ENCODE assay signal across 8 cellular contexts in genomic region chr19:58305932-58306323, GRCh38. TPM values are rescaled to one million over a fixed set of nuclear protein-coding genes. Genes with fewer than 3 reads are reported as not detected.
DNase-seq lines count a peak whose midpoint lies in the region; ATAC-seq and TF ChIP-seq lines count a peak whose summit lies in the region.

No MANE protein-coding gene starts in this region.

- H3K27me3 Mint-ChIP-seq in activated CD8-positive, alpha-beta T cell treated with anti-CD3 and anti-CD28 coated beads for 36 hours: no peaks in the 10 kb centered on the region

- peak; percentile 61 for DNase-seq in activated effector memory CD4-positive, alpha-beta T cell treated with anti-CD3 and anti-CD28 coated beads, Interleukin-2, amount 50 U/mL, for 16 hours
- no peak for DNase-seq in activated effector memory CD4-positive, alpha-beta T cell treated with Interleukin-2 at 50 U/mL for 16 hours
- peak; percentile 12 for DNase-seq in activated CD8-positive, alpha-beta T cell treated with anti-CD3 and anti-CD28 coated beads for 36 hours
- DNase-seq in suprapubic skin (ENCODE audit: low spot score in 2 of 2): no peak
- DNase-seq in activated CD4-positive, alpha-beta T cell treated with anti-CD3 and anti-CD28 coated beads, Interleukin-2, amount 50 U/mL, for 1 hour: no peak
- no peak for DNase-seq in H4 (ENCODE audit: low spot score)
- no peak for DNase-seq in effector CD4-positive, alpha-beta T cell

- TF ChIP-seq EP300 in suprapubic skin (IDR thresholded peaks at IDR 0.05): no peak

- WGBS in suprapubic skin: 78% methylated on average over 12 of the region's 12 CpGs

- intact Hi-C loops in activated CD8-positive, alpha-beta T cell treated with anti-CD3 and anti-CD28 coated beads for 36 hours (cut with micrococcal nuclease): loop anchor here (5.0 kb wide), 1 partner anchor 81 kb away; the partner anchor contains the start of gene RPS5

- no peaks in the 10 kb centered on the region for H3K27me3 ChIP-seq in iPS-20b (ENCODE audit: insufficient read depth, low read length)
- no peaks in the 10 kb centered on the region for H3K27me3 ChIP-seq in suprapubic skin

- peaks cover 40% of the 10 kb centered on the region for H3K4me1 Mint-ChIP-seq in activated CD8-positive, alpha-beta T cell treated with anti-CD3 and anti-CD28 coated beads for 36 hours (ENCODE audit: low read depth)

- H3K4me3 ChIP-seq in iPS-20b (ENCODE audit: low read length): peak overlapping the region; percentile 90
- H3K4me3 ChIP-seq in suprapubic skin: peak overlapping the region; percentile 86

- H3K9ac ChIP-seq in iPS-20b (ENCODE audit: low read depth, low read length): peak overlapping the region; percentile 81

- no peak for TF ChIP-seq CTCF in activated CD8-positive, alpha-beta T cell treated with anti-CD3 and anti-CD28 coated beads for 36 hours (IDR thresholded peaks at IDR 0.05)
- no peak for TF ChIP-seq CTCF in suprapubic skin (IDR thresholded peaks at IDR 0.05)

- POLR2A ChIA-PET in activated CD8-positive, alpha-beta T cell treated with anti-CD3 and anti-CD28 coated beads for 36 hours (lab: Charles Lee): interaction anchor here (0.8 to 2.3 kb wide), 5 partner anchors 8 to 56 kb away, joined by 4 to 6 read pairs (median 5); no protein-coding TSS in a partner anchor

- peaks cover 72% of the 10 kb centered on the region for H3K36me3 Mint-ChIP-seq in activated CD8-positive, alpha-beta T cell treated with anti-CD3 and anti-CD28 coated beads for 36 hours (ENCODE audit: low read depth)

- TF ChIP-seq POLR2A in suprapubic skin (IDR thresholded peaks at IDR 0.05): no peak

- no peak for ATAC-seq in activated CD8-positive, alpha-beta T cell treated with anti-CD3 and anti-CD28 coated beads for 36 hours

- H3K27ac ChIP-seq in iPS-20b (ENCODE audit: low read length): no peak overlapping the region
- peak overlapping the region; percentile 86 for H3K27ac ChIP-seq in suprapubic skin

- CTCF ChIA-PET in activated CD8-positive, alpha-beta T cell treated with anti-CD3 and anti-CD28 coated beads for 36 hours (lab: Charles Lee): interaction anchor here (0.9 to 1.2 kb wide), 3 partner anchors 58 to 214 kb away, joined by 3 to 5 read pairs (median 4); partner anchors contain the start of gene ZBTB45

- H3K9me3 ChIP-seq in iPS-20b (ENCODE audit: insufficient read depth, low read depth, low read length) (no peaks in the 10 kb centered on the region), suprapubic skin (no peaks in the 10 kb centered on the region)

- H3K4me3 Mint-ChIP-seq in activated CD8-positive, alpha-beta T cell treated with anti-CD3 and anti-CD28 coated beads for 36 hours: peak overlapping the region; percentile 84

- H3K4me1 ChIP-seq in iPS-20b (ENCODE audit: insufficient read depth, low read length) (peaks cover 5% of the 10 kb centered on the region; the same call in 1 of the 2 replicates), suprapubic skin (peaks cover 24% of the 10 kb centered on the region)

- H3K9me3 Mint-ChIP-seq in activated CD8-positive, alpha-beta T cell treated with anti-CD3 and anti-CD28 coated beads for 36 hours: peaks cover 3% of the 10 kb centered on the region

- H3K36me3 ChIP-seq in iPS-20b (ENCODE audit: insufficient read depth, low read depth, low read length) (peaks cover 55% of the 10 kb centered on the region), suprapubic skin (peaks cover 31% of the 10 kb centered on the region)

- peak overlapping the region; percentile 95 for H3K27ac Mint-ChIP-seq in activated CD8-positive, alpha-beta T cell treated with anti-CD3 and anti-CD28 coated beads for 36 hours

RNA-seq across cellular contexts. Expression of gene ERVK3-1, which starts 0.8 kb away (rescaled TPM):
- total RNA-seq in activated CD8-positive, alpha-beta T cell treated with anti-CD3 and anti-CD28 coated beads for 36 hours: 10 to 100 TPM; 40.6 to 43.0 TPM
- 10 to 100 TPM; 36.9 to 70.3 (median 42.1) TPM for total RNA-seq in suprapubic skin
- total RNA-seq in H4 (2014; rRNA removed; shearing (Covaris generic)): 96.6 and 120 TPM in 2 replicates

RNA-seq across cellular contexts. Expression of gene ZSCAN22, which starts 20.9 kb away (rescaled TPM):
- 1 to 10 TPM; 2.6 to 2.9 TPM for total RNA-seq in activated CD8-positive, alpha-beta T cell treated with anti-CD3 and anti-CD28 coated beads for 36 hours
- total RNA-seq in suprapubic skin: 1 to 10 TPM; 4.3 to 7.6 (median 5.6) TPM
- total RNA-seq in H4 (2014; rRNA removed; shearing (Covaris generic)): 2.6 and 2.8 TPM in 2 replicates

RNA-seq across cellular contexts. Expression of gene ZNF8, which starts 27.2 kb away (rescaled TPM):
- 1 to 10 TPM; 5.2 to 5.8 TPM for total RNA-seq in activated CD8-positive, alpha-beta T cell treated with anti-CD3 and anti-CD28 coated beads for 36 hours
- 10 to 100 TPM in 1 of 4 donors, 1 to 10 TPM in 3; 8.3 to 15.6 (median 8.7) TPM for total RNA-seq in suprapubic skin
- 3.1 and 4.3 TPM in 2 replicates for total RNA-seq in H4 (2014; rRNA removed; shearing (Covaris generic))

RNA-seq across cellular contexts. Expression of gene A1BG, which starts 47.4 kb away (rescaled TPM):
- 10 to 100 TPM; 35.2 to 36.2 TPM for total RNA-seq in activated CD8-positive, alpha-beta T cell treated with anti-CD3 and anti-CD28 coated beads for 36 hours
- 10 to 100 TPM in 2 of 4 donors, 1 to 10 TPM in 2; 1.0 to 14.9 (median 8.1) TPM for total RNA-seq in suprapubic skin
- total RNA-seq in H4 (2014; rRNA removed; shearing (Covaris generic)): 24.5 and 31.5 TPM in 2 replicates

RNA-seq across cellular contexts. Expression of gene ZNF497, which starts 56.6 kb away (rescaled TPM):
- total RNA-seq in activated CD8-positive, alpha-beta T cell treated with anti-CD3 and anti-CD28 coated beads for 36 hours: 1 to 10 TPM; 1.3 to 1.6 TPM
- total RNA-seq in suprapubic skin: 1 to 10 TPM; 2.4 to 4.8 (median 3.4) TPM
- total RNA-seq in H4 (2014; rRNA removed; shearing (Covaris generic)): 1.6 and 5.1 TPM in 2 replicates

Comparison
In these comparisons a context has a peak if more than half of its experiments do, and no peak if none do; other contexts are left out.
1. DNase-seq: peak in activated effector memory CD4-positive, alpha-beta T cell treated with anti-CD3 and anti-CD28 coated beads, Interleukin-2, amount 50 U/mL, for 16 hours (single experiment) and activated CD8-positive, alpha-beta T cell treated with anti-CD3 and anti-CD28 coated beads for 36 hours (single experiment); none in activated effector memory CD4-positive, alpha-beta T cell treated with Interleukin-2 at 50 U/mL for 16 hours (single experiment), suprapubic skin (0 of 2), activated CD4-positive, alpha-beta T cell treated with anti-CD3 and anti-CD28 coated beads, Interleukin-2, amount 50 U/mL, for 1 hour (single experiment), H4 (single experiment) and effector CD4-positive, alpha-beta T cell (single experiment).